10 cellular contexts compared by ENCODE assay signal in genomic region chr7:121058975-121059374, GRCh38.
"Had no signal": no experiment of that assay in that cellular context is flagged by ENCODE, and none has a peak within 500 bp of the region (broad histone marks: within the 10 kb centered on the region; RNA-seq: fewer than 3 reads in every experiment).

No MANE protein-coding gene starts in this region.

- H3K9ac ChIP-seq: GM23248 had no signal

- ATAC-seq: HCT116, HepG2 had no signal

- H3K4me3 ChIP-seq: GM23248, HAP-1 had no signal

- H3K36me3 ChIP-seq: HAP-1 had no signal

- H3K9me3 ChIP-seq: HAP-1 had no signal

- H3K9me3 Mint-ChIP-seq: HFFc6 had no signal

- H3K36me3 Mint-ChIP-seq: IgD-negative memory B cell had no signal

- H3K4me1 ChIP-seq: HAP-1 had no signal

- H3K27ac ChIP-seq: GM23248, HL-60 had no signal

- H3K4me3 Mint-ChIP-seq: HFFc6, IgD-negative memory B cell had no signal

- H2AFZ ChIP-seq: GM23248 had no signal

- H3K4me1 Mint-ChIP-seq: IgD-negative memory B cell had no signal

- FAIRE-seq: HepG2 had no signal

- DNase-seq: GM23248, GOT3, H7, HFFc6, KG1 had no signal

- H3K27ac Mint-ChIP-seq: HFFc6, IgD-negative memory B cell had no signal
